In genomic region chr11:10893713-10894112, GRCh38 we compare ENCODE assay signal across 13 cellular contexts. TPM values are rescaled to one million over a fixed set of nuclear protein-coding genes. Genes with fewer than 3 reads are reported as not detected.
A peak's percentile ranks its signal among the peaks of the same experiment; 100 is the strongest.
DNase-seq lines count a peak whose midpoint lies in the region; ATAC-seq and TF ChIP-seq lines count a peak whose summit lies in the region.
"Had no signal": no experiment of that assay in that cellular context is flagged by ENCODE, and none has a peak within 500 bp of the region (broad histone marks: within the 10 kb centered on the region; RNA-seq: fewer than 3 reads in every experiment).

No MANE protein-coding gene starts in this region.

- H3K4me1 Mint-ChIP-seq in type B pancreatic cell (ENCODE audit: unreplicated experiment), result peaks cover 19% of the 10 kb centered on the region

- H3K9me3 ChIP-seq in tibial nerve, result no peaks in the 10 kb centered on the region

- H3K4me3 Mint-ChIP-seq in type B pancreatic cell, result peak overlapping the region; percentile 13
- H3K4me3 Mint-ChIP-seq: activated naive CD4-positive, alpha-beta T cell treated with anti-CD3 and anti-CD28 coated beads for 36 hours had no signal

- H3K9me3 Mint-ChIP-seq in type B pancreatic cell, result peaks cover 6% of the 10 kb centered on the region

- peak overlapping the region; percentile 94 for H3K27ac Mint-ChIP-seq in type B pancreatic cell
- H3K27ac Mint-ChIP-seq: activated naive CD4-positive, alpha-beta T cell treated with anti-CD3 and anti-CD28 coated beads for 36 hours had no signal

- H3K27me3 ChIP-seq in tibial nerve, result no peaks in the 10 kb centered on the region
- H3K27me3 ChIP-seq: stomach had no signal

- intact Hi-C loops in left colon (cut with DNase I, micrococcal nuclease), result no loop called here

- DNase-seq in NCI-H1694 treated with DMSO at 0.1 percent for 48 hours (lab: John Stamatoyannopoulos, UW) (peak; percentile 6), NCI-H1694 (lab: John Stamatoyannopoulos, UW) (no peak), choroid plexus epithelial cell (ENCODE audit: low read depth) (peak; percentile 79), left colon (no peak), type B pancreatic cell (ENCODE audit: extremely low spot score, unreplicated experiment) (no peak), tibial nerve (ENCODE audit: low spot score in 2 of 2) (no peak), GDM1 (lab: John Stamatoyannopoulos, UW) (no peak), Ammon's horn (ENCODE audit: low spot score) (no peak)
- DNase-seq: activated naive CD4-positive, alpha-beta T cell treated with anti-CD3 and anti-CD28 coated beads for 36 hours; midbrain; NCI-H146; stomach had no signal

- TF ChIP-seq POLR2A in tibial nerve (IDR thresholded peaks at IDR 0.05), result no peak

- TF ChIP-seq CTCF in choroid plexus epithelial cell (conservative IDR thresholded peaks at IDR 0.05; ENCODE audit: low read depth, low read length) (peak; percentile 54), type B pancreatic cell (conservative IDR thresholded peaks at IDR 0.05) (no peak), tibial nerve (IDR thresholded peaks at IDR 0.05) (peak in 1 of 5 experiments; percentile 19)

- ATAC-seq in left colon, result peak; percentile 87

- peak in 1 of 2 donors; percentile 41 for TF ChIP-seq EP300 in tibial nerve (IDR thresholded peaks at IDR 0.05)

- H3K27ac ChIP-seq in tibial nerve, result peak overlapping the region in 2 of 4 donors; percentile 2 to 30
- H3K27ac ChIP-seq: 22Rv1, stomach had no signal

- H3K4me1 ChIP-seq in tibial nerve, result no peaks in the 10 kb centered on the region

- peaks cover 7% of the 10 kb centered on the region for H3K36me3 Mint-ChIP-seq in type B pancreatic cell

- no peaks in the 10 kb centered on the region for H3K27me3 Mint-ChIP-seq in type B pancreatic cell

- H3K36me3 ChIP-seq in tibial nerve, result no peaks in the 10 kb centered on the region
- H3K36me3 ChIP-seq: stomach had no signal

- H3K4me3 ChIP-seq in choroid plexus epithelial cell (ENCODE audit: low read depth, low read length) (no peak overlapping the region), tibial nerve (no peak overlapping the region)
- H3K4me3 ChIP-seq: stomach had no signal

RNA-seq across cellular contexts. Expression of gene ZBED5, which starts 35.9 kb away (rescaled TPM):
- total RNA-seq in left colon (10 to 100 TPM; 36.9 to 37.5 TPM), type B pancreatic cell (ENCODE audit: low replicate concordance) (54.6 and 88.0 TPM in 2 replicates), tibial nerve (10 to 100 TPM; 26.2 to 35.2 (median 34.7) TPM)

Comparison
In these comparisons a context has a peak if more than half of its experiments do, and no peak if none do; other contexts are left out.
1. DNase-seq: peak in NCI-H1694 treated with DMSO at 0.1 percent for 48 hours (single experiment) and choroid plexus epithelial cell (single experiment); none in NCI-H1694 (single experiment), left colon (0 of 2), type B pancreatic cell (single experiment), tibial nerve (0 of 2), GDM1 (single experiment) and Ammon's horn (single experiment).